Comparison of ENCODE assay signal across 10 cellular contexts in genomic region chr1:90925928-90926869, GRCh38.
DNase-seq lines count a peak whose midpoint lies in the region; ATAC-seq and TF ChIP-seq lines count a peak whose summit lies in the region.
"Had no signal": no experiment of that assay in that cellular context is flagged by ENCODE, and none has a peak within 500 bp of the region (broad histone marks: within the 10 kb centered on the region; RNA-seq: fewer than 3 reads in every experiment).

No MANE protein-coding gene starts in this region.

- H3K4me3 ChIP-seq in AG10803 (ENCODE audit: low read length) (no peak overlapping the region), HFF-Myc (replicated peaks; ENCODE audit: low read depth, low read length) (no peak overlapping the region), ascending aorta (no peak overlapping the region)

- ATAC-seq in left lobe of liver (peak; percentile 26), GM18868 (IDR thresholded peaks at IDR 0.05; ENCODE audit: unreplicated experiment) (no peak)

- intact Hi-C loops in ascending aorta (cut with DNase I): no loop called here

- peaks cover 0 to 14% of the 10 kb centered on the region in 2 donors for H3K4me1 ChIP-seq in ascending aorta

- no peaks in the 10 kb centered on the region for H3K9me3 ChIP-seq in ascending aorta

- H3K4me1 Mint-ChIP-seq in activated naive CD8-positive, alpha-beta T cell treated with anti-CD3 and anti-CD28 coated beads for 36 hours: peaks cover 61% of the 10 kb centered on the region

- no peaks in the 10 kb centered on the region for H3K27me3 ChIP-seq in ascending aorta

- peaks cover 53% of the 10 kb centered on the region for H3K36me3 Mint-ChIP-seq in activated naive CD8-positive, alpha-beta T cell treated with anti-CD3 and anti-CD28 coated beads for 36 hours

- no peaks in the 10 kb centered on the region for H3K36me3 ChIP-seq in ascending aorta

- peaks cover 10% of the 10 kb centered on the region for H3K9me3 Mint-ChIP-seq in activated naive CD8-positive, alpha-beta T cell treated with anti-CD3 and anti-CD28 coated beads for 36 hours

- DNase-seq in AG10803 (ENCODE audit: low read depth) (peak; percentile 41), HFF-Myc (ENCODE audit: extremely low read depth, low read depth) (peak; percentile 12), left lobe of liver (ENCODE audit: low spot score) (no peak), amniotic stem cell (lab: John Stamatoyannopoulos, UW) (no peak), retina (no peak), ascending aorta (ENCODE audit: low spot score in 2 of 2) (no peak)
- DNase-seq in activated naive CD8-positive, alpha-beta T cell treated with anti-CD3 and anti-CD28 coated beads for 36 hours: no peak
- DNase-seq: activated effector memory CD4-positive, alpha-beta T cell treated with anti-CD3 and anti-CD28 coated beads, Interleukin-2, amount 50 U/mL, for 16 hours; stimulated activated CD4-positive, alpha-beta T cell treated with anti-CD3 and anti-CD28 coated beads, Interleukin-4, amount 100 ng/mL, for 24 hours had no signal

- H3K4me3 Mint-ChIP-seq in activated naive CD8-positive, alpha-beta T cell treated with anti-CD3 and anti-CD28 coated beads for 36 hours: no peak overlapping the region

- TF ChIP-seq CTCF in AG10803 (conservative IDR thresholded peaks at IDR 0.05; ENCODE audit: low read length) (no peak), HFF-Myc (IDR thresholded peaks at IDR 0.05; ENCODE audit: low read depth, low read length, missing control alignments) (no peak), ascending aorta (IDR thresholded peaks at IDR 0.05) (no peak)

- no peaks in the 10 kb centered on the region for H3K27me3 Mint-ChIP-seq in activated naive CD8-positive, alpha-beta T cell treated with anti-CD3 and anti-CD28 coated beads for 36 hours

- no peak overlapping the region for H3K27ac ChIP-seq in ascending aorta

- H3K27ac Mint-ChIP-seq in activated naive CD8-positive, alpha-beta T cell treated with anti-CD3 and anti-CD28 coated beads for 36 hours: peak overlapping the region; percentile 46

Comparison
In these comparisons a context has a peak if more than half of its experiments do, and no peak if none do; other contexts are left out.
1. DNase-seq: peak in AG10803 (single experiment) and HFF-Myc (single experiment); none in activated naive CD8-positive, alpha-beta T cell treated with anti-CD3 and anti-CD28 coated beads for 36 hours (single experiment), left lobe of liver (single experiment), amniotic stem cell (single experiment), retina (single experiment) and ascending aorta (0 of 2).